Comparison of ENCODE assay signal across 1 cellular context in genomic region chr9:27310582-27310981, GRCh38.
TF ChIP-seq lines count a peak whose summit lies in the region.

No MANE protein-coding gene starts in this region.

TF ChIP-seq in GM23338, 12 proteins besides CTCF, POLR2A, EP300 and RAD21 (continued from another document):
- TF ChIP-seq ZNF462 (CRISPR knock-in tag; IDR thresholded peaks at IDR 0.05): no peak
- TF ChIP-seq ZNF114 (CRISPR knock-in tag; IDR thresholded peaks at IDR 0.05): no peak
